ENCODE assay signal across 1 cellular context in genomic region chr19:48110350-48110966, GRCh38.
A peak's percentile ranks its signal among the peaks of the same experiment; 100 is the strongest.
TF ChIP-seq lines count a peak whose summit lies in the region.

PLA2G4C (minus strand) TSS chr19:48110817; CDS start chr19:48106529, 4,288 bp downstream.

TF ChIP-seq in SK-N-SH, 30 proteins besides CTCF, POLR2A, EP300 and RAD21 (continued from another document):
- TF ChIP-seq PBX3 (IDR thresholded peaks at IDR 0.05) (peak; percentile 7; the same call in 1 of the 2 replicates), MXI1 (IDR thresholded peaks at IDR 0.05; ENCODE audit: low read depth, low read length) (peak; percentile 81), TCF12 (IDR thresholded peaks at IDR 0.05) (0 out of 2 replicates have a peak, but pooled peaks have one; percentile 6), RFX5 (IDR thresholded peaks at IDR 0.05; ENCODE audit: low read length) (no peak), SIN3A (IDR thresholded peaks at IDR 0.05; ENCODE audit: borderline replicate concordance, low read depth, low read length) (peak; percentile 44; the same call in 1 of the 2 replicates)
